ENCODE assay signal across 1 cellular context in the genomic region with DNA sequence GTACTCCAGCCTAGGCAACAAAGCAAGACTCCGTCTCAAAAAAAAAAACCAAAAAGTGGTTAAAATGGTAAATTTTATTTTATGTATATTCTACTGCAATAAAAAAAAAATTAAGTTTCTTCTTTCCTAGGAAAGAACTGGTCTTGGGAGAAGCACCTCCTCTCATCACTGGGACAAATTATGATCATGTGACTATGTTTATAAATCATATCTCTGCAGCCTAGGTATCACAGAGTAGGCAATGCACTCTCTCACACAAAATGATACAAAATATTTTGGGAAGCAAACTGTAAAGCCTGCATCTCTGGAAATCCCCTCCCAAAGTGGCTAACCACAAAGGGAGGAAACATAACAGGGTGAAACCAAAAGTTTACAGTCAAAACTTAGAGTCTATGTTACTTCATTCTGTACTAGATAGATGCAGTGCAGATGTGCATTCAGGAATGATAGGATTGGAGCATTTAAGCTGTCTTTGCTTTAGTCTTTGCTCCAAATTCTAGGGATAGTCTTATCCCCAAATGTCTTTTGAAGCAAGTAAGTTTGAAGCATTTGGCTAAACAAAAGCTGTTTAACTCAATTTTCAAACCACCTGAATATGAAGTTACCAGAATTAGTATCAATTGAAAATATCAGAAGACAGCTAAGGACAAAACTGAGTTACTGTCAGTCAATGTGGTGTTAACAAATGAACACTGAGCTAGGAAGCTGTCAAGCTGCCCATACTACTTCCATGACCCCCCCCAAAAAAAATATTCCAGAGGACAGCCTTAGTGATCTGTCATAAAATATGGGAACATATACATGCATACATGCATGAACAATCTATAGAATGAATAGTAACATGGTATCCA.
TF ChIP-seq lines count a peak whose summit lies in the region.

No MANE protein-coding gene starts in this region.

TF ChIP-seq in GM23338, 12 proteins besides CTCF, POLR2A, EP300 and RAD21 (continued from another document):
- TF ChIP-seq, protein P1, sequence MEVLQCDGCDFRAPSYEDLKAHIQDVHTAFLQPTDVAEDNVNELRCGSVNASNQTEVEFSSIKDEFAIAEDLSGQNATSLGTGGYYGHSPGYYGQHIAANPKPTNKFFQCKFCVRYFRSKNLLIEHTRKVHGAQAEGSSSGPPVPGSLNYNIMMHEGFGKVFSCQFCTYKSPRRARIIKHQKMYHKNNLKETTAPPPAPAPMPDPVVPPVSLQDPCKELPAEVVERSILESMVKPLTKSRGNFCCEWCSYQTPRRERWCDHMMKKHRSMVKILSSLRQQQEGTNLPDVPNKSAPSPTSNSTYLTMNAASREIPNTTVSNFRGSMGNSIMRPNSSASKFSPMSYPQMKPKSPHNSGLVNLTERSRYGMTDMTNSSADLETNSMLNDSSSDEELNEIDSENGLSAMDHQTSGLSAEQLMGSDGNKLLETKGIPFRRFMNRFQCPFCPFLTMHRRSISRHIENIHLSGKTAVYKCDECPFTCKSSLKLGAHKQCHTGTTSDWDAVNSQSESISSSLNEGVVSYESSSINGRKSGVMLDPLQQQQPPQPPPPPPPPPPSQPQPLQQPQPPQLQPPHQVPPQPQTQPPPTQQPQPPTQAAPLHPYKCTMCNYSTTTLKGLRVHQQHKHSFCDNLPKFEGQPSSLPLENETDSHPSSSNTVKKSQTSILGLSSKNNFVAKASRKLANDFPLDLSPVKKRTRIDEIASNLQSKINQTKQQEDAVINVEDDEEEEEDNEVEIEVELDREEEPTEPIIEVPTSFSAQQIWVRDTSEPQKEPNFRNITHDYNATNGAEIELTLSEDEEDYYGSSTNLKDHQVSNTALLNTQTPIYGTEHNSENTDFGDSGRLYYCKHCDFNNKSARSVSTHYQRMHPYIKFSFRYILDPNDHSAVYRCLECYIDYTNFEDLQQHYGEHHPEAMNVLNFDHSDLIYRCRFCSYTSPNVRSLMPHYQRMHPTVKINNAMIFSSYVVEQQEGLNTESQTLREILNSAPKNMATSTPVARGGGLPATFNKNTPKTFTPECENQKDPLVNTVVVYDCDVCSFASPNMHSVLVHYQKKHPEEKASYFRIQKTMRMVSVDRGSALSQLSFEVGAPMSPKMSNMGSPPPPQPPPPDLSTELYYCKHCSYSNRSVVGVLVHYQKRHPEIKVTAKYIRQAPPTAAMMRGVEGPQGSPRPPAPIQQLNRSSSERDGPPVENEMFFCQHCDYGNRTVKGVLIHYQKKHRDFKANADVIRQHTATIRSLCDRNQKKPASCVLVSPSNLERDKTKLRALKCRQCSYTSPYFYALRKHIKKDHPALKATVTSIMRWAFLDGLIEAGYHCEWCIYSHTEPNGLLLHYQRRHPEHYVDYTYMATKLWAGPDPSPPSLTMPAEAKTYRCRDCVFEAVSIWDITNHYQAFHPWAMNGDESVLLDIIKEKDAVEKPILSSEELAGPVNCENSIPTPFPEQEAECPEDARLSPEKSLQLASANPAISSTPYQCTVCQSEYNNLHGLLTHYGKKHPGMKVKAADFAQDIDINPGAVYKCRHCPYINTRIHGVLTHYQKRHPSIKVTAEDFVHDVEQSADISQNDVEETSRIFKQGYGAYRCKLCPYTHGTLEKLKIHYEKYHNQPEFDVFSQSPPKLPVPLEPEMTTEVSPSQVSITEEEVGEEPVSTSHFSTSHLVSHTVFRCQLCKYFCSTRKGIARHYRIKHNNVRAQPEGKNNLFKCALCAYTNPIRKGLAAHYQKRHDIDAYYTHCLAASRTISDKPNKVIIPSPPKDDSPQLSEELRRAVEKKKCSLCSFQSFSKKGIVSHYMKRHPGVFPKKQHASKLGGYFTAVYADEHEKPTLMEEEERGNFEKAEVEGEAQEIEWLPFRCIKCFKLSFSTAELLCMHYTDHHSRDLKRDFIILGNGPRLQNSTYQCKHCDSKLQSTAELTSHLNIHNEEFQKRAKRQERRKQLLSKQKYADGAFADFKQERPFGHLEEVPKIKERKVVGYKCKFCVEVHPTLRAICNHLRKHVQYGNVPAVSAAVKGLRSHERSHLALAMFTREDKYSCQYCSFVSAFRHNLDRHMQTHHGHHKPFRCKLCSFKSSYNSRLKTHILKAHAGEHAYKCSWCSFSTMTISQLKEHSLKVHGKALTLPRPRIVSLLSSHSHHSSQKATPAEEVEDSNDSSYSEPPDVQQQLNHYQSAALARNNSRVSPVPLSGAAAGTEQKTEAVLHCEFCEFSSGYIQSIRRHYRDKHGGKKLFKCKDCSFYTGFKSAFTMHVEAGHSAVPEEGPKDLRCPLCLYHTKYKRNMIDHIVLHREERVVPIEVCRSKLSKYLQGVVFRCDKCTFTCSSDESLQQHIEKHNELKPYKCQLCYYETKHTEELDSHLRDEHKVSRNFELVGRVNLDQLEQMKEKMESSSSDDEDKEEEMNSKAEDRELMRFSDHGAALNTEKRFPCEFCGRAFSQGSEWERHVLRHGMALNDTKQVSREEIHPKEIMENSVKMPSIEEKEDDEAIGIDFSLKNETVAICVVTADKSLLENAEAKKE (CRISPR knock-in tag; IDR thresholded peaks at IDR 0.05), result no peak
- no peak for TF ChIP-seq STAT1 (IDR thresholded peaks at IDR 0.05; ENCODE audit: unreplicated experiment)
- no peak for TF ChIP-seq ZNF331 (CRISPR knock-in tag; IDR thresholded peaks at IDR 0.05; ENCODE audit: low read depth)
- TF ChIP-seq CREB1 (CRISPR knock-in tag; IDR thresholded peaks at IDR 0.05; ENCODE audit: low read depth), result no peak
- TF ChIP-seq POLR2AphosphoS5 (IDR thresholded peaks at IDR 0.05; ENCODE audit: low read depth), result no peak
- TF ChIP-seq ZNF114 (CRISPR knock-in tag; IDR thresholded peaks at IDR 0.05), result no peak
TF ChIP-seq in GM23338: peak in this region for 0.
